8 cellular contexts compared by ENCODE assay signal in genomic region chr5:97838214-97838613, GRCh38.
DNase-seq lines count a peak whose midpoint lies in the region; ATAC-seq and TF ChIP-seq lines count a peak whose summit lies in the region.

No MANE protein-coding gene starts in this region.

- H3K27me3 ChIP-seq in GM23338 (ENCODE audit: insufficient read depth), result no peaks in the 10 kb centered on the region

- H3K27me3 Mint-ChIP-seq in GM23338 (ENCODE audit: insufficient read depth, low read depth, poor library complexity), result no peaks in the 10 kb centered on the region

- H3K27ac ChIP-seq in GM23338 (ENCODE audit: low read depth), result no peak overlapping the region

- H3K79me2 ChIP-seq in GM23338 (replicated peaks; ENCODE audit: insufficient read depth), result no peaks in the 10 kb centered on the region

- no peaks in the 10 kb centered on the region for H3K36me3 ChIP-seq in GM23338 (ENCODE audit: insufficient read depth)

- no peak overlapping the region for H3K4me3 ChIP-seq in GM23338

- ATAC-seq in GM19463 (IDR thresholded peaks at IDR 0.05; ENCODE audit: unreplicated experiment), result peak; percentile 94
- peak; percentile 94 for ATAC-seq in HG03432 (IDR thresholded peaks at IDR 0.05; ENCODE audit: unreplicated experiment)
- no peak for ATAC-seq in GM23338

- no peaks in the 10 kb centered on the region for H3F3A ChIP-seq in GM23338 (replicated peaks; ENCODE audit: low read depth)

- H3K4me3 Mint-ChIP-seq in GM23338, result no peak overlapping the region

- H4K20me1 ChIP-seq in GM23338 (replicated peaks; ENCODE audit: insufficient read depth), result no peaks in the 10 kb centered on the region

- H3K9me2 ChIP-seq in GM23338 (ENCODE audit: insufficient read depth), result no peaks in the 10 kb centered on the region

- H2AFZ ChIP-seq in GM23338, result no peak overlapping the region

- H3K4me2 ChIP-seq in GM23338, result no peak overlapping the region

- no peaks in the 10 kb centered on the region for H3K9me3 Mint-ChIP-seq in GM23338

- TF ChIP-seq CTCF in GM23338 (conservative IDR thresholded peaks at IDR 0.05; ENCODE audit: low read depth in 2 of 2), result no peak

- no peak overlapping the region for H3K27ac Mint-ChIP-seq in GM23338

- H3K4me1 Mint-ChIP-seq in GM23338, result 0 out of 3 replicates have a peak, but pooled peaks cover 2% of the 10 kb centered on the region

- H3K36me3 Mint-ChIP-seq in GM23338 (ENCODE audit: low read depth), result no peaks in the 10 kb centered on the region

- H3K4me1 ChIP-seq in GM23338 (ENCODE audit: insufficient read depth), result peaks cover 10% of the 10 kb centered on the region; the same call in 1 of the 2 replicates

- DNase-seq in Ammon's horn (ENCODE audit: low spot score), result peak; percentile 58
- peak; percentile 96 for DNase-seq in amniotic epithelial cell (ENCODE audit: low read depth)
- peak; percentile 85 for DNase-seq in pulmonary artery endothelial cell (ENCODE audit: low read depth, low spot score)
- DNase-seq in HuH-7 (ENCODE audit: low spot score), result no peak
- DNase-seq in stimulated activated CD4-positive, alpha-beta T cell treated with anti-CD3 and anti-CD28 coated beads, Interleukin-4, amount 100 ng/mL, for 1 hour, result no peak
- no peak for DNase-seq in GM23338 (ENCODE audit: low spot score)

TF ChIP-seq in GM23338, 12 proteins besides CTCF, POLR2A, EP300 and RAD21:
- TF ChIP-seq POLR2AphosphoS5 (IDR thresholded peaks at IDR 0.05; ENCODE audit: low read depth) (no peak), NANOG (IDR thresholded peaks at IDR 0.05; ENCODE audit: borderline replicate concordance) (no peak), EZH2 (IDR thresholded peaks at IDR 0.05; ENCODE audit: low read depth, unreplicated experiment) (no peak), REST (IDR thresholded peaks at IDR 0.05; ENCODE audit: unreplicated experiment) (no peak), ZNF331 (CRISPR knock-in tag; IDR thresholded peaks at IDR 0.05; ENCODE audit: low read depth) (no peak), JUNB (IDR thresholded peaks at IDR 0.05; ENCODE audit: unreplicated experiment) (no peak), CREB1 (CRISPR knock-in tag; IDR thresholded peaks at IDR 0.05; ENCODE audit: low read depth) (no peak), ZNF462 (CRISPR knock-in tag; IDR thresholded peaks at IDR 0.05) (no peak), ETS1 (IDR thresholded peaks at IDR 0.05) (no peak), EZH2phosphoT487 (IDR thresholded peaks at IDR 0.05; ENCODE audit: unreplicated experiment) (no peak), STAT1 (IDR thresholded peaks at IDR 0.05; ENCODE audit: unreplicated experiment) (no peak), ZNF114 (CRISPR knock-in tag; IDR thresholded peaks at IDR 0.05) (no peak)

Comparison
In these comparisons a context has a peak if more than half of its experiments do, and no peak if none do; other contexts are left out.
1. DNase-seq: peak in Ammon's horn (single experiment), amniotic epithelial cell (single experiment) and pulmonary artery endothelial cell (single experiment); none in HuH-7 (single experiment), stimulated activated CD4-positive, alpha-beta T cell treated with anti-CD3 and anti-CD28 coated beads, Interleukin-4, amount 100 ng/mL, for 1 hour (single experiment) and GM23338 (single experiment).